Comparison of ENCODE assay signal across 22 cellular contexts in the genomic region with DNA sequence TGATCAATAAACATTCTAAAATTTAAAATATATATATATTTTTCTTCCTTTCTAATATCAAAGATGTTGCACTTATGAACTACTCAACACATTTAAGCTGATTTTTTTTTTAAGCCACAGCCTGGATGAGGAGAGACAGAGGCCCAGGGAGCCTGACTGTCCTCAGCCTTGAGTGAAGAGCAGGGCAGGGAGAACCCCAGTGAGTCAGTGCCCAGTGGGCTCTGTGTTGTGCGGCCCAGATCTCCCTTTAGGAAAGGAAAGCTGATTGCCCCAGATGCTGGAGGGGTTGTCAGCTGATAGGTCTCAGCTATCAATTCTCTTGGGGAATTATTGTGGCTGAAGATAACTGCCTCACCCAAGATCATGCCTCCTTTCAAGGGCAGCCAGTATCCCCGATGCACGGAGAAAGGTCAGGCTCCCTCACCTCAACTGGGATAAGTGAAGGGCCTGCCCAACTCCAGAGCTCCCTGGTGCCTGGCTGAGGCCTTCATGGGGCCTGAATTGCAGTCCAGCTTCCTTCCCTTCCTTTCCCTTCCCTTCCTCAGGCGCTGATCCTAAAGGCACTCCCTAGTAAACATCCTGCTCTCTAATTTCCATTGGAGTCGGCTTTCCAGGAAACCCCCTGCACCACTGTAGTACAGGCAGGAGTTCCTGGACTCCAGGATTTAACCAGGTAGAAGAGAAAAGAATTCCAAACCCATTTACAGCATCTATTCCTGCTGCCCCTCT.
DNase-seq lines count a peak whose midpoint lies in the region; ATAC-seq, FAIRE-seq and TF ChIP-seq lines count a peak whose summit lies in the region.
"Had no signal": no experiment of that assay in that cellular context is flagged by ENCODE, and none has a peak within 500 bp of the region (broad histone marks: within the 10 kb centered on the region; RNA-seq: fewer than 3 reads in every experiment).

No MANE protein-coding gene starts in this region.

- H3K27ac ChIP-seq in K562 (ENCODE audit: extremely low read depth, low read depth, low read length) (no peak overlapping the region), mesodermal cell (ENCODE audit: low read depth, low read length, severe bottlenecking) (peak overlapping the region; percentile 5)
- H3K27ac ChIP-seq: RWPE1 had no signal

- no peaks in the 10 kb centered on the region for H3K79me2 ChIP-seq in K562 (ENCODE audit: control insufficient read depth, insufficient read depth, low read length)

- intact Hi-C loops in K562 (cut with micrococcal nuclease): no loop called here

- no peak for TF ChIP-seq RAD21 in K562 (CRISPR knock-in tag; conservative IDR thresholded peaks at IDR 0.05 in 1 of 2, IDR thresholded peaks at IDR 0.05 in 1 of 2)

- H3K9me1 ChIP-seq in K562 (ENCODE audit: control insufficient read depth, insufficient read depth, low read length): no peaks in the 10 kb centered on the region

- BruUV-seq in K562 (replicated peaks; lab: Mats Ljungman, UMichigan): no TSS peak

- no peaks in the 10 kb centered on the region for H3K27me3 Mint-ChIP-seq in stimulated activated naive CD8-positive, alpha-beta T cell treated with anti-CD3 and anti-CD28 coated beads, Interleukin-15, amount 100 ng/mL, for 72 hours

- TF ChIP-seq EP300 in K562 (IDR thresholded peaks at IDR 0.05; ENCODE audit: low read length): no peak

- POLR2A ChIA-PET in K562 (lab: Yijun Ruan, JAX): interaction anchor here (1.2 to 1.3 kb wide), 2 partner anchors 13 to 16 kb away, joined by 4 read pairs; no protein-coding TSS in a partner anchor

- H3K36me3 Mint-ChIP-seq in stimulated activated effector memory CD8-positive, alpha-beta T cell treated with anti-CD3 and anti-CD28 coated beads, Interleukin-12 subunit alpha, Interleukin-12 subunit beta, amount 100 ng/mL, for 72 hours: no peaks in the 10 kb centered on the region

- DNase-seq in stimulated activated naive CD8-positive, alpha-beta T cell treated with anti-CD3 and anti-CD28 coated beads, Interleukin-15, Interleukin-2, amounts not matched to agents 100 U/mL and 50 U/mL, for 24 hours: no peak
- no peak for DNase-seq in stimulated activated naive CD8-positive, alpha-beta T cell treated with anti-CD3 and anti-CD28 coated beads, Interleukin-15, amount 100 ng/mL, for 72 hours
- DNase-seq in K562 (ENCODE audit: extremely low read depth in 1 of 4, low spot score in 3 of 4) (peak in 1 of 4 experiments; percentile 14), HPDE6-E6E7 (ENCODE audit: extremely low spot score) (no peak), HCEC 1CT (no peak)
- no peak for DNase-seq in stimulated activated effector memory CD8-positive, alpha-beta T cell treated with anti-CD3 and anti-CD28 coated beads, Interleukin-12 subunit alpha, Interleukin-12 subunit beta, amount 100 ng/mL, for 72 hours (ENCODE audit: low spot score in 2 of 2)
- DNase-seq: H7, NCI-H1105 treated with DMSO at 0.1 percent for 48 hours, NCI-H1694, NCI-H2081 treated with DMSO at 0.1 percent for 48 hours, NCI-H2227 treated with DMSO at 0.1 percent for 48 hours, NCI-H510A treated with DMSO at 0.1 percent for 48 hours, NCI-H82, PC-3, SIG-M5 had no signal

- peak overlapping the region; percentile 25; the same call in 1 of the 2 replicates for H3K4me2 ChIP-seq in K562 (ENCODE audit: insufficient read depth, low read length)

- H2AFZ ChIP-seq in K562 (ENCODE audit: low read depth, low read length): peak overlapping the region; percentile 16; the same call in 1 of the 2 replicates

- peaks cover 7 to 20% of the 10 kb centered on the region in 2 experiments; a peak in 4 of 5 replicates for H3K4me1 ChIP-seq in K562 (replicated peaks in 1 of 2; ENCODE audit: control insufficient read depth in 2 of 2, insufficient read depth in 2 of 2, low read length in 2 of 2)
- H3K4me1 ChIP-seq in mesodermal cell (ENCODE audit: control insufficient read depth, insufficient read depth, low read length, poor library complexity, severe bottlenecking): peaks cover 4% of the 10 kb centered on the region

- H3K36me3 ChIP-seq in K562 (ENCODE audit: control insufficient read depth, insufficient read depth, low read length) (no peaks in the 10 kb centered on the region), mesodermal cell (ENCODE audit: control insufficient read depth, insufficient read depth, low read length) (no peaks in the 10 kb centered on the region)

- H3K4me3 ChIP-seq in K562 (no peak overlapping the region), mesodermal cell (ENCODE audit: extremely low read depth, insufficient read depth, low read length, poor library complexity, severe bottlenecking) (no peak overlapping the region)

- no peaks in the 10 kb centered on the region for H3K4me1 Mint-ChIP-seq in stimulated activated naive CD8-positive, alpha-beta T cell treated with anti-CD3 and anti-CD28 coated beads, Interleukin-15, amount 100 ng/mL, for 72 hours
- H3K4me1 Mint-ChIP-seq in stimulated activated effector memory CD8-positive, alpha-beta T cell treated with anti-CD3 and anti-CD28 coated beads, Interleukin-12 subunit alpha, Interleukin-12 subunit beta, amount 100 ng/mL, for 72 hours: peaks cover 5% of the 10 kb centered on the region

- FAIRE-seq in K562 (lab: Jason Lieb, UNC): no peak
- FAIRE-seq: A204.1, D721Med, GM12891, GM18507 had no signal

- no peak overlapping the region for H3K4me3 Mint-ChIP-seq in stimulated activated naive CD8-positive, alpha-beta T cell treated with anti-CD3 and anti-CD28 coated beads, Interleukin-15, amount 100 ng/mL, for 72 hours
- H3K4me3 Mint-ChIP-seq in stimulated activated effector memory CD8-positive, alpha-beta T cell treated with anti-CD3 and anti-CD28 coated beads, Interleukin-12 subunit alpha, Interleukin-12 subunit beta, amount 100 ng/mL, for 72 hours: no peak overlapping the region

- H3K9ac ChIP-seq in K562 (ENCODE audit: insufficient read depth in 1 of 2, low read depth in 2 of 2, low read length in 2 of 2): peak overlapping the region in 1 of 2 experiments; percentile 31; a peak in 1 of 4 replicates

- TF ChIP-seq POLR2A in K562 (conservative IDR thresholded peaks at IDR 0.05): no peak
- TF ChIP-seq POLR2A in GM18505 (IDR thresholded peaks at IDR 0.05; ENCODE audit: borderline replicate concordance, extremely low read depth, insufficient read depth, insufficient read length): no peak

- H3K9me3 ChIP-seq in K562 (replicated peaks; ENCODE audit: control insufficient read depth, insufficient read depth, low read depth, low read length): peaks cover 7% of the 10 kb centered on the region
- peaks cover 15% of the 10 kb centered on the region for H3K9me3 ChIP-seq in mesodermal cell (ENCODE audit: control insufficient read depth, low read length)

- H3K9me3 Mint-ChIP-seq in stimulated activated naive CD8-positive, alpha-beta T cell treated with anti-CD3 and anti-CD28 coated beads, Interleukin-15, amount 100 ng/mL, for 72 hours: peaks cover 12 to 21% of the 10 kb centered on the region in 2 donors
- H3K9me3 Mint-ChIP-seq in stimulated activated effector memory CD8-positive, alpha-beta T cell treated with anti-CD3 and anti-CD28 coated beads, Interleukin-12 subunit alpha, Interleukin-12 subunit beta, amount 100 ng/mL, for 72 hours: peaks cover 6% of the 10 kb centered on the region

- no peak overlapping the region for H3K27ac Mint-ChIP-seq in stimulated activated naive CD8-positive, alpha-beta T cell treated with anti-CD3 and anti-CD28 coated beads, Interleukin-15, amount 100 ng/mL, for 72 hours
- no peak overlapping the region for H3K27ac Mint-ChIP-seq in stimulated activated effector memory CD8-positive, alpha-beta T cell treated with anti-CD3 and anti-CD28 coated beads, Interleukin-12 subunit alpha, Interleukin-12 subunit beta, amount 100 ng/mL, for 72 hours

- H3K27me3 ChIP-seq in K562 (ENCODE audit: control insufficient read depth in 2 of 2, insufficient read depth in 2 of 2, low read length in 2 of 2): no peaks in the 10 kb centered on the region

- peak; percentile 23 for ATAC-seq in stimulated activated naive CD8-positive, alpha-beta T cell treated with anti-CD3 and anti-CD28 coated beads, Interleukin-15, Interleukin-2, amounts not matched to agents 100 U/mL and 50 U/mL, for 24 hours
- ATAC-seq in stimulated activated naive CD8-positive, alpha-beta T cell treated with anti-CD3 and anti-CD28 coated beads, Interleukin-15, amount 100 ng/mL, for 72 hours: no peak
- ATAC-seq in K562 (no peak), GM18505 (IDR thresholded peaks at IDR 0.05; ENCODE audit: unreplicated experiment) (no peak)
- ATAC-seq in stimulated activated effector memory CD8-positive, alpha-beta T cell treated with anti-CD3 and anti-CD28 coated beads, Interleukin-12 subunit alpha, Interleukin-12 subunit beta, amount 100 ng/mL, for 72 hours: peak; percentile 40
- ATAC-seq: PC-3 had no signal

- no peaks in the 10 kb centered on the region for H4K20me1 ChIP-seq in K562 (replicated peaks; ENCODE audit: control insufficient read depth, insufficient read depth, low read length)

- in situ Hi-C loops in K562 (cut with MboI): no loop called here

- WGBS in K562 (ENCODE audit: insufficient coverage, low coverage, missing lambda C conversion rate): 33% methylated on average over 5 of the region's 5 CpGs
- WGBS in mesodermal cell (ENCODE audit: insufficient coverage in 2 of 2), 2 experiments: 87 to 91% methylated on average over 4 to 5 of the region's 5 CpGs

- CTCF ChIA-PET in K562 (lab: Yijun Ruan, JAX; ENCODE audit: low intra/inter-chr PET ratio): no interaction called here

- no peak for TF ChIP-seq CTCF in K562 (IDR thresholded peaks at IDR 0.05 in 2 of 3, conservative IDR thresholded peaks at IDR 0.05 in 1 of 3; ENCODE audit: insufficient read depth in 2 of 3, low read depth in 1 of 3, low read length in 3 of 3)

TF ChIP-seq in K562, 482 proteins besides CTCF, POLR2A, EP300 and RAD21 (continues in another document):
- TF ChIP-seq, protein P1, sequence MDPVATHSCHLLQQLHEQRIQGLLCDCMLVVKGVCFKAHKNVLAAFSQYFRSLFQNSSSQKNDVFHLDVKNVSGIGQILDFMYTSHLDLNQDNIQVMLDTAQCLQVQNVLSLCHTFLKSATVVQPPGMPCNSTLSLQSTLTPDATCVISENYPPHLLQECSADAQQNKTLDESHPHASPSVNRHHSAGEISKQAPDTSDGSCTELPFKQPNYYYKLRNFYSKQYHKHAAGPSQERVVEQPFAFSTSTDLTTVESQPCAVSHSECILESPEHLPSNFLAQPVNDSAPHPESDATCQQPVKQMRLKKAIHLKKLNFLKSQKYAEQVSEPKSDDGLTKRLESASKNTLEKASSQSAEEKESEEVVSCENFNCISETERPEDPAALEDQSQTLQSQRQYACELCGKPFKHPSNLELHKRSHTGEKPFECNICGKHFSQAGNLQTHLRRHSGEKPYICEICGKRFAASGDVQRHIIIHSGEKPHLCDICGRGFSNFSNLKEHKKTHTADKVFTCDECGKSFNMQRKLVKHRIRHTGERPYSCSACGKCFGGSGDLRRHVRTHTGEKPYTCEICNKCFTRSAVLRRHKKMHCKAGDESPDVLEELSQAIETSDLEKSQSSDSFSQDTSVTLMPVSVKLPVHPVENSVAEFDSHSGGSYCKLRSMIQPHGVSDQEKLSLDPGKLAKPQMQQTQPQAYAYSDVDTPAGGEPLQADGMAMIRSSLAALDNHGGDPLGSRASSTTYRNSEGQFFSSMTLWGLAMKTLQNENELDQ (CRISPR knock-in tag; IDR thresholded peaks at IDR 0.05; ENCODE audit: borderline replicate concordance): no peak

Comparison
In these comparisons a context has a peak if more than half of its experiments do, and no peak if none do; other contexts are left out.
1. ATAC-seq: peak in stimulated activated naive CD8-positive, alpha-beta T cell treated with anti-CD3 and anti-CD28 coated beads, Interleukin-15, Interleukin-2, amounts not matched to agents 100 U/mL and 50 U/mL, for 24 hours (single experiment) and stimulated activated effector memory CD8-positive, alpha-beta T cell treated with anti-CD3 and anti-CD28 coated beads, Interleukin-12 subunit alpha, Interleukin-12 subunit beta, amount 100 ng/mL, for 72 hours (single experiment); none in stimulated activated naive CD8-positive, alpha-beta T cell treated with anti-CD3 and anti-CD28 coated beads, Interleukin-15, amount 100 ng/mL, for 72 hours (single experiment), K562 (single experiment) and GM18505 (single experiment).